In genomic region chr6:6707143-6707542, GRCh38 we compare ENCODE assay signal across 30 cellular contexts.
DNase-seq lines count a peak whose midpoint lies in the region; ATAC-seq and TF ChIP-seq lines count a peak whose summit lies in the region.
"Had no signal": no experiment of that assay in that cellular context is flagged by ENCODE, and none has a peak within 500 bp of the region (broad histone marks: within the 10 kb centered on the region; RNA-seq: fewer than 3 reads in every experiment).

No MANE protein-coding gene starts in this region.

- 45 to 80% methylated on average over 6 of the region's 6 CpGs for WGBS in lung, 2 donors

- H3K27ac ChIP-seq in lung (ENCODE audit: low read depth in 1 of 2, low read length in 1 of 2) = no peak overlapping the region
- no peak overlapping the region for H3K27ac ChIP-seq in uterus
- H3K27ac ChIP-seq: BLaER1, esophagus muscularis mucosa, gastroesophageal sphincter, left ventricle myocardium inferior, pancreas, transverse colon had no signal

- peak; percentile 36 for TF ChIP-seq POLR2A in erythroblast (IDR thresholded peaks at IDR 0.05; ENCODE audit: low read length)
- no peak for TF ChIP-seq POLR2A in uterus (IDR thresholded peaks at IDR 0.05)

- H3K4me1 ChIP-seq in lung (ENCODE audit: control insufficient read depth in 2 of 2, insufficient read depth in 2 of 2, low read length in 2 of 2) (peaks cover 0 to 3% of the 10 kb centered on the region in 2 donors), uterus (no peaks in the 10 kb centered on the region)
- H3K4me1 ChIP-seq: gastroesophageal sphincter, HAP-1 had no signal

- no peaks in the 10 kb centered on the region for H3K27me3 ChIP-seq in lung (ENCODE audit: control insufficient read depth, insufficient read depth)
- no peaks in the 10 kb centered on the region for H3K27me3 ChIP-seq in uterus
- H3K27me3 ChIP-seq: BLaER1, esophagus muscularis mucosa, gastroesophageal sphincter, pancreas, transverse colon had no signal

- ATAC-seq in lung (ENCODE audit: insufficient read depth, low FRiP score) (peak; percentile 34), GM19397 (IDR thresholded peaks at IDR 0.05; ENCODE audit: unreplicated experiment) (no peak)
- ATAC-seq: gastroesophageal sphincter, WTC11 had no signal

- TF ChIP-seq CTCF in lung (IDR thresholded peaks at IDR 0.05; ENCODE audit: control extremely low read depth, extremely low read depth) (no peak), GM20000 (IDR thresholded peaks at IDR 0.05; ENCODE audit: extremely low read depth, missing control alignments) (no peak), uterus (IDR thresholded peaks at IDR 0.05) (no peak)

- intact Hi-C loops in uterus (cut with DNase I; ENCODE audit: low total_unique reads) = no loop called here

- no peaks in the 10 kb centered on the region for H3K9me3 ChIP-seq in lung (ENCODE audit: control insufficient read depth in 2 of 2, insufficient read depth in 1 of 2, low read length in 1 of 2)
- H3K9me3 ChIP-seq in uterus = no peaks in the 10 kb centered on the region
- H3K9me3 ChIP-seq: BLaER1, esophagus muscularis mucosa, gastroesophageal sphincter, HAP-1, left ventricle myocardium inferior, pancreas, transverse colon had no signal

- no peaks in the 10 kb centered on the region for H3K36me3 ChIP-seq in lung (ENCODE audit: control insufficient read depth in 2 of 2, insufficient read depth in 2 of 2, low read length in 2 of 2)
- no peaks in the 10 kb centered on the region for H3K36me3 ChIP-seq in uterus
- H3K36me3 ChIP-seq: BLaER1, gastroesophageal sphincter, HAP-1, left ventricle myocardium inferior, pancreas, transverse colon had no signal

- no peak overlapping the region for H3K4me3 ChIP-seq in lung
- no peak overlapping the region for H3K4me3 ChIP-seq in uterus
- H3K4me3 ChIP-seq: BLaER1, esophagus muscularis mucosa, gastroesophageal sphincter, HAP-1, left ventricle myocardium inferior, pancreas, transverse colon had no signal

- peak in 8 of 14 donors; percentile 15 to 55 (median 30) for DNase-seq in C1 segment of cervical spinal cord (lab: John Stamatoyannopoulos, UW)
- peak; percentile 71 to 92 for DNase-seq in NOMO-1 (lab: John Stamatoyannopoulos, UW; ENCODE audit: unreplicated experiment in 2 of 2)
- no peak for DNase-seq in erythroblast (lab: John Stamatoyannopoulos, UW)
- no peak for DNase-seq in lung (ENCODE audit: low spot score)
- DNase-seq in GM19240 (ENCODE audit: insufficient read length, low spot score) = no peak
- DNase-seq in GM20000 (ENCODE audit: low spot score) = no peak
- DNase-seq in uterus = no peak
- DNase-seq: ACHN; activated CD4-positive, alpha-beta T cell treated with anti-CD3 and anti-CD28 coated beads, Interleukin-2, amount 10 ng/mL, durations not matched to agents 7 days and 5 days; activated naive CD4-positive, alpha-beta T cell treated with anti-CD3 and anti-CD28 coated beads for 36 hours; activated T-cell treated with anti-CD3 and anti-CD28 coated beads, Interleukin-2, amount 50 U/mL, for 48 hours; DMS79; effector memory CD4-positive, alpha-beta T cell; GF-D8; left ventricle myocardium inferior; NCI-H1417 treated with DMSO at 0.1 percent for 48 hours; NCI-H2107; NCI-H446 treated with DMSO at 0.1 percent for 48 hours; NCI-H82; nephron progenitor cell; pancreas; Right ventricle myocardium superior; stimulated activated CD4-positive, alpha-beta T cell treated with anti-CD3 and anti-CD28 coated beads, Interleukin-2, amount 100 ng/mL, for 24 hours; transverse colon had no signal

Comparison
In these comparisons a context has a peak if more than half of its experiments do, and no peak if none do; other contexts are left out.
1. DNase-seq: peak in C1 segment of cervical spinal cord (8 of 14) and NOMO-1 (2 of 2); none in erythroblast (0 of 2), lung (single experiment), GM19240 (single experiment), GM20000 (single experiment) and uterus (0 of 2).